In genomic region chr4:99715286-99715685, GRCh38 we compare ENCODE assay signal across 31 cellular contexts. TPM values are rescaled to one million over a fixed set of nuclear protein-coding genes. Genes with fewer than 3 reads are reported as not detected.
DNase-seq lines count a peak whose midpoint lies in the region; ATAC-seq, FAIRE-seq and TF ChIP-seq lines count a peak whose summit lies in the region.
"Had no signal": no experiment of that assay in that cellular context is flagged by ENCODE, and none has a peak within 500 bp of the region (broad histone marks: within the 10 kb centered on the region; RNA-seq: fewer than 3 reads in every experiment).

No MANE protein-coding gene starts in this region.

- peaks cover 3 to 13% of the 10 kb centered on the region in 2 donors for H3K27me3 Mint-ChIP-seq in CD8-positive, alpha-beta memory T cell
- H3K27me3 Mint-ChIP-seq in naive thymus-derived CD4-positive, alpha-beta T cell = peaks cover 0 to 14% (median 2%) of the 10 kb centered on the region in 5 donors
- H3K27me3 Mint-ChIP-seq: type B pancreatic cell had no signal

- no peaks in the 10 kb centered on the region for H3K36me3 ChIP-seq in endothelial cell of umbilical vein (ENCODE audit: control insufficient read depth in 2 of 2, extremely low read depth in 1 of 2, insufficient read depth in 2 of 2, low read length in 2 of 2)
- H3K36me3 ChIP-seq in CD8-positive, alpha-beta memory T cell (ENCODE audit: insufficient read depth, low read length) = no peaks in the 10 kb centered on the region
- H3K36me3 ChIP-seq in naive thymus-derived CD4-positive, alpha-beta T cell (ENCODE audit: control insufficient read depth in 2 of 3, insufficient read depth in 3 of 3, low read length in 3 of 3) = no peaks in the 10 kb centered on the region

- H3K9me3 Mint-ChIP-seq in CD8-positive, alpha-beta memory T cell = peaks cover 0 to 2% (median 0%) of the 10 kb centered on the region in 5 donors
- peaks cover 0 to 4% (median 0%) of the 10 kb centered on the region in 11 donors for H3K9me3 Mint-ChIP-seq in naive thymus-derived CD4-positive, alpha-beta T cell
- H3K9me3 Mint-ChIP-seq: activated naive CD8-positive, alpha-beta T cell treated with anti-CD3 and anti-CD28 coated beads for 36 hours; central memory CD8-positive, alpha-beta T cell; H9; memory B cell had no signal

- no peaks in the 10 kb centered on the region for H4K20me1 ChIP-seq in endothelial cell of umbilical vein (replicated peaks; ENCODE audit: control insufficient read depth, extremely low read depth, insufficient read depth, low read length)

- H3K9ac ChIP-seq in endothelial cell of umbilical vein (replicated peaks; ENCODE audit: extremely low read depth, insufficient read depth, low read length) = no peak overlapping the region
- H3K9ac ChIP-seq: SK-N-SH had no signal

- BruUV-seq in endothelial cell of umbilical vein (replicated peaks; lab: Mats Ljungman, UMichigan) = no TSS peak

- no peak overlapping the region for H3K27ac ChIP-seq in endothelial cell of umbilical vein (ENCODE audit: insufficient read depth, low read depth, low read length)
- no peak overlapping the region for H3K27ac ChIP-seq in CD8-positive, alpha-beta memory T cell (ENCODE audit: low read depth, low read length)
- no peak overlapping the region for H3K27ac ChIP-seq in naive thymus-derived CD4-positive, alpha-beta T cell (ENCODE audit: low read depth, low read length)
- H3K27ac ChIP-seq: C4-2B, RWPE1 had no signal

- dilution Hi-C loops in endothelial cell of umbilical vein (cut with MboI; ENCODE audit: extremely low pct_ligation_motif_present, low sequenced_read_pairs) = no loop called here

- no peaks in the 10 kb centered on the region for H3K79me2 ChIP-seq in endothelial cell of umbilical vein (ENCODE audit: control insufficient read depth, insufficient read depth, low read length)

- FAIRE-seq in endothelial cell of umbilical vein (lab: Jason Lieb, UNC) = no peak
- FAIRE-seq: D721Med, endometrium, islet of Langerhans had no signal

- no peak for TF ChIP-seq CTCF in endothelial cell of umbilical vein (IDR thresholded peaks at IDR 0.05; ENCODE audit: extremely low read depth in 1 of 2, insufficient read depth in 1 of 2, low read depth in 1 of 2, low read length in 2 of 2)

- no peak overlapping the region for H2AFZ ChIP-seq in endothelial cell of umbilical vein (ENCODE audit: low read depth, low read length)

- no peaks in the 10 kb centered on the region for H3K36me3 Mint-ChIP-seq in CD8-positive, alpha-beta memory T cell
- no peaks in the 10 kb centered on the region for H3K36me3 Mint-ChIP-seq in naive thymus-derived CD4-positive, alpha-beta T cell
- H3K36me3 Mint-ChIP-seq: activated naive CD8-positive, alpha-beta T cell treated with anti-CD3 and anti-CD28 coated beads for 36 hours; memory B cell; type B pancreatic cell had no signal

- H3K4me3 Mint-ChIP-seq in CD8-positive, alpha-beta memory T cell = no peak overlapping the region
- no peak overlapping the region for H3K4me3 Mint-ChIP-seq in naive thymus-derived CD4-positive, alpha-beta T cell
- H3K4me3 Mint-ChIP-seq: activated naive CD8-positive, alpha-beta T cell treated with anti-CD3 and anti-CD28 coated beads for 36 hours; central memory CD8-positive, alpha-beta T cell; H9; memory B cell; T-helper 17 cell; type B pancreatic cell had no signal

- no peaks in the 10 kb centered on the region for H3K4me1 Mint-ChIP-seq in CD8-positive, alpha-beta memory T cell
- no peaks in the 10 kb centered on the region for H3K4me1 Mint-ChIP-seq in naive thymus-derived CD4-positive, alpha-beta T cell
- H3K4me1 Mint-ChIP-seq: central memory CD8-positive, alpha-beta T cell; memory B cell; T-helper 17 cell had no signal

- no peaks in the 10 kb centered on the region for H3K9me1 ChIP-seq in endothelial cell of umbilical vein (replicated peaks; ENCODE audit: control insufficient read depth, extremely low read depth, insufficient read depth, low read length)

- DNase-seq in HT-29 (ENCODE audit: low spot score) (peak; percentile 41), NCI-H526 treated with DMSO at 0.1 percent for 48 hours (lab: John Stamatoyannopoulos, UW) (peak; percentile 39), endothelial cell of umbilical vein (ENCODE audit: low read depth, low spot score) (no peak), lung microvascular endothelial cell (ENCODE audit: low read depth in 2 of 2) (peak; percentile 3 to 66)
- DNase-seq in CD8-positive, alpha-beta memory T cell = no peak
- DNase-seq in naive thymus-derived CD4-positive, alpha-beta T cell = no peak
- DNase-seq: activated CD4-positive, alpha-beta T cell treated with anti-CD3 and anti-CD28 coated beads for 4 hours; activated naive CD8-positive, alpha-beta T cell treated with anti-CD3 and anti-CD28 coated beads for 36 hours; activated T-cell treated with anti-CD3 and anti-CD28 coated beads for 4 hours; aorta; H9; KG1; MM.1S; NCI-H1417; NCI-H2081; posterior cingulate gyrus; right cardiac atrium; SK-N-SH; stimulated activated CD4-positive, alpha-beta T cell treated with anti-CD3 and anti-CD28 coated beads, Interleukin-12 subunit alpha, Interleukin-12 subunit beta, amount 100 ng/mL, for 4 hours; stimulated activated CD4-positive, alpha-beta T cell treated with anti-CD3 and anti-CD28 coated beads, Interleukin-4, amount 100 ng/mL, for 1 hour; T-helper 17 cell had no signal

- intact Hi-C loops in endothelial cell of umbilical vein (cut with micrococcal nuclease) = no loop called here
- intact Hi-C loops in naive thymus-derived CD4-positive, alpha-beta T cell (cut with micrococcal nuclease) = no loop called here

- H3K4me3 ChIP-seq in endothelial cell of umbilical vein (replicated peaks in 1 of 3; ENCODE audit: insufficient read depth in 1 of 3, low read depth in 1 of 3, low read length in 3 of 3) = no peak overlapping the region
- H3K4me3 ChIP-seq in CD8-positive, alpha-beta memory T cell (ENCODE audit: low read length) = no peak overlapping the region
- no peak overlapping the region for H3K4me3 ChIP-seq in naive thymus-derived CD4-positive, alpha-beta T cell (ENCODE audit: low read length)

- no peaks in the 10 kb centered on the region for H3K27me3 ChIP-seq in endothelial cell of umbilical vein (ENCODE audit: control insufficient read depth in 2 of 2, insufficient read depth in 2 of 2, low read length in 2 of 2)
- no peaks in the 10 kb centered on the region for H3K27me3 ChIP-seq in CD8-positive, alpha-beta memory T cell (ENCODE audit: insufficient read depth, low read length, poor library complexity, severe bottlenecking)
- no peaks in the 10 kb centered on the region for H3K27me3 ChIP-seq in naive thymus-derived CD4-positive, alpha-beta T cell (ENCODE audit: control insufficient read depth in 2 of 2, insufficient read depth in 2 of 2, low read length in 2 of 2)

- H3K9me3 ChIP-seq in endothelial cell of umbilical vein (replicated peaks; ENCODE audit: control insufficient read depth, insufficient read depth, low read length) = no peaks in the 10 kb centered on the region
- H3K9me3 ChIP-seq in CD8-positive, alpha-beta memory T cell (ENCODE audit: low read length) = no peaks in the 10 kb centered on the region
- no peaks in the 10 kb centered on the region for H3K9me3 ChIP-seq in naive thymus-derived CD4-positive, alpha-beta T cell (ENCODE audit: control insufficient read depth in 2 of 3, low read length in 3 of 3)
- H3K9me3 ChIP-seq: SK-N-SH had no signal

- ATAC-seq in GM18868 (IDR thresholded peaks at IDR 0.05; ENCODE audit: unreplicated experiment) = no peak
- no peak for ATAC-seq in naive thymus-derived CD4-positive, alpha-beta T cell
- ATAC-seq: right cardiac atrium, T-helper 17 cell had no signal

- TF ChIP-seq POLR2A in endothelial cell of umbilical vein (IDR thresholded peaks at IDR 0.05; ENCODE audit: low read depth, low read length) = no peak

- H3K4me1 ChIP-seq in endothelial cell of umbilical vein (ENCODE audit: control insufficient read depth, extremely low read depth, insufficient read depth, low read length) = no peaks in the 10 kb centered on the region
- H3K4me1 ChIP-seq in CD8-positive, alpha-beta memory T cell (ENCODE audit: insufficient read depth, low read length) = no peaks in the 10 kb centered on the region
- no peaks in the 10 kb centered on the region for H3K4me1 ChIP-seq in naive thymus-derived CD4-positive, alpha-beta T cell (ENCODE audit: control insufficient read depth in 2 of 2, insufficient read depth in 2 of 2, low read length in 2 of 2)

- H3K27ac Mint-ChIP-seq in CD8-positive, alpha-beta memory T cell = no peak overlapping the region
- H3K27ac Mint-ChIP-seq in naive thymus-derived CD4-positive, alpha-beta T cell = no peak overlapping the region
- H3K27ac Mint-ChIP-seq: activated naive CD8-positive, alpha-beta T cell treated with anti-CD3 and anti-CD28 coated beads for 36 hours; memory B cell; T-helper 17 cell; type B pancreatic cell had no signal

- CTCF ChIA-PET in endothelial cell of umbilical vein (lab: Charles Lee) = interaction anchor here (1.1 kb wide), 1 partner anchor 16 kb away, joined by 3 read pairs; no protein-coding TSS in a partner anchor
- CTCF ChIA-PET in CD8-positive, alpha-beta memory T cell (lab: Charles Lee) = no interaction called here
- CTCF ChIA-PET in naive thymus-derived CD4-positive, alpha-beta T cell (lab: Charles Lee) = no interaction called here

- H3K4me2 ChIP-seq in endothelial cell of umbilical vein (ENCODE audit: insufficient read depth, low read length) = no peak overlapping the region
- H3K4me2 ChIP-seq: SK-N-SH had no signal

- POLR2A ChIA-PET in endothelial cell of umbilical vein (lab: Charles Lee) = no interaction called here
- POLR2A ChIA-PET in CD8-positive, alpha-beta memory T cell (lab: Charles Lee) = no interaction called here
- POLR2A ChIA-PET in naive thymus-derived CD4-positive, alpha-beta T cell (lab: Charles Lee) = no interaction called here

TF ChIP-seq in endothelial cell of umbilical vein, 7 proteins besides CTCF, POLR2A, EP300 and RAD21 (continues in another document):
- TF ChIP-seq JUN (IDR thresholded peaks at IDR 0.05; ENCODE audit: borderline replicate concordance, insufficient read depth, insufficient read length, low read depth) (no peak), MYC (IDR thresholded peaks at IDR 0.05; ENCODE audit: low read depth, low read length) (no peak), POLR2AphosphoS5 (IDR thresholded peaks at IDR 0.05; ENCODE audit: insufficient read depth, low read depth, low read length) (no peak)

RNA-seq across cellular contexts. Expression of gene C4orf54, which starts 57.7 kb away (rescaled TPM):
- total RNA-seq in HT-29 (2014; rRNA removed; shearing (Covaris generic)) = not detected in 2 replicates
- total RNA-seq in endothelial cell of umbilical vein = not detected in 2 replicates
- not detected in 2 replicates for polyA plus RNA-seq in endothelial cell of umbilical vein
- not detected in 2 replicates for polyA plus RNA-seq in endothelial cell of umbilical vein (2011; cell fraction: cytosol; rRNA removed)
- polyA plus RNA-seq in endothelial cell of umbilical vein (2011; cell fraction: nucleus; rRNA removed) = not detected in 2 replicates
- polyA plus RNA-seq in endothelial cell of umbilical vein (2012) = not detected in 2 replicates
- polyA minus RNA-seq in endothelial cell of umbilical vein = 0.02 TPM in 1 of 2 replicates, not detected in the other
- not detected for polyA minus RNA-seq in endothelial cell of umbilical vein (2011; cell fraction: cytosol; rRNA and poly(A)+ RNA removed)
- not detected in 2 replicates for polyA minus RNA-seq in endothelial cell of umbilical vein (2011; cell fraction: nucleus; rRNA and poly(A)+ RNA removed)
- under 0.01 TPM in 1 of 2 replicates, not detected in the other for total RNA-seq in lung microvascular endothelial cell
- not detected for total RNA-seq in CD8-positive, alpha-beta memory T cell
- not detected for polyA plus RNA-seq in CD8-positive, alpha-beta memory T cell
- total RNA-seq in naive thymus-derived CD4-positive, alpha-beta T cell = not detected
- not detected for polyA plus RNA-seq in naive thymus-derived CD4-positive, alpha-beta T cell
- total RNA-seq: activated naive CD8-positive, alpha-beta T cell treated with anti-CD3 and anti-CD28 coated beads for 36 hours; H9; HT1080; T-helper 17 cell had no signal
- polyA plus RNA-seq: SK-N-SH had no signal

Comparison
In these comparisons a context has a peak if more than half of its experiments do, and no peak if none do; other contexts are left out.
1. DNase-seq: peak in HT-29 (single experiment), NCI-H526 treated with DMSO at 0.1 percent for 48 hours (single experiment) and lung microvascular endothelial cell (2 of 2); none in endothelial cell of umbilical vein (single experiment), CD8-positive, alpha-beta memory T cell (0 of 5) and naive thymus-derived CD4-positive, alpha-beta T cell (0 of 9).